ENCODE assay signal across 26 cellular contexts in genomic region chr16:616771-617586, GRCh38. TPM values are rescaled to one million over a fixed set of nuclear protein-coding genes. Genes with fewer than 3 reads are reported as not detected.
DNase-seq lines count a peak whose midpoint lies in the region; ATAC-seq and TF ChIP-seq lines count a peak whose summit lies in the region.
"Had no signal": no experiment of that assay in that cellular context is flagged by ENCODE, and none has a peak within 500 bp of the region (broad histone marks: within the 10 kb centered on the region; RNA-seq: fewer than 3 reads in every experiment).

No MANE protein-coding gene starts in this region.

- no peaks in the 10 kb centered on the region; the same call in 1 of the 2 replicates for H3K36me3 ChIP-seq in H7 (replicated peaks; ENCODE audit: control insufficient read depth, insufficient read depth, low read length)
- H3K36me3 ChIP-seq in WERI-Rb-1 = peaks cover 18% of the 10 kb centered on the region
- peaks cover 0 to 9% of the 10 kb centered on the region in 2 donors for H3K36me3 ChIP-seq in lung (ENCODE audit: control insufficient read depth in 2 of 2, insufficient read depth in 2 of 2, low read length in 2 of 2)
- H3K36me3 ChIP-seq in upper lobe of left lung = peaks cover 0 to 9% (median 1%) of the 10 kb centered on the region in 4 donors
- H3K36me3 ChIP-seq: HAP-1 had no signal

- 70 to 88% methylated on average over 38 of the region's 38 CpGs for WGBS in lung, 2 donors
- 68 to 77% methylated on average over 21 to 29 of the region's 38 CpGs for WGBS in upper lobe of left lung, 2 donors

- H3K4me3 ChIP-seq in H7 (ENCODE audit: insufficient read depth, low read depth, low read length) (no peak overlapping the region), WERI-Rb-1 (ENCODE audit: low read depth, low read length) (no peak overlapping the region), lung (no peak overlapping the region), upper lobe of left lung (peak overlapping the region in 3 of 4 donors; percentile 19 to 38 (median 36))
- H3K4me3 ChIP-seq: BLaER1, body of pancreas, HAP-1, left ventricle myocardium inferior, SK-N-MC had no signal

- DNase-seq in H7 (peak; percentile 56), WERI-Rb-1 (no peak), lung (ENCODE audit: low spot score) (peak; percentile 71), upper lobe of left lung (peak; percentile 81 to 87), NCI-H2227 (lab: John Stamatoyannopoulos, UW; ENCODE audit: unreplicated experiment) (no peak), NCI-H1694 (lab: John Stamatoyannopoulos, UW) (no peak)
- DNase-seq: activated naive CD4-positive, alpha-beta T cell treated with anti-CD3 and anti-CD28 coated beads for 36 hours; body of pancreas; DMS79; erythroblast; immature natural killer cell; Karpas-422; left ventricle myocardium inferior; midbrain; NCI-H1417; NCI-H524 treated with DMSO at 0.1 percent for 48 hours; retina; stimulated activated CD8-positive, alpha-beta memory T cell treated with anti-CD3 and anti-CD28 coated beads, Interleukin-4, amount 100 ng/mL, for 48 hours; stimulated activated naive CD8-positive, alpha-beta T cell treated with anti-CD3 and anti-CD28 coated beads, Interleukin-15, amount 100 ng/mL, for 72 hours; T-helper 1 cell had no signal

- TF ChIP-seq EP300 in upper lobe of left lung (IDR thresholded peaks at IDR 0.05) = peak in 2 of 4 donors; percentile 67 to 74

- H3K4me1 ChIP-seq in lung (ENCODE audit: control insufficient read depth in 2 of 2, insufficient read depth in 2 of 2, low read length in 2 of 2) (peaks cover 0 to 9% of the 10 kb centered on the region in 2 donors), upper lobe of left lung (peaks cover 0 to 31% (median 26%) of the 10 kb centered on the region in 4 donors)
- H3K4me1 ChIP-seq: body of pancreas, HAP-1, left ventricle myocardium inferior had no signal

- ATAC-seq in lung (ENCODE audit: insufficient read depth, low FRiP score) (peak; percentile 73), upper lobe of left lung (ENCODE audit: low FRiP score in 2 of 2) (peak; percentile 80 to 95), HG02938 (IDR thresholded peaks at IDR 0.05; ENCODE audit: unreplicated experiment) (no peak)
- ATAC-seq: body of pancreas; natural killer cell treated with Interleukin-12 subunit alpha and Interleukin-12 subunit beta and Interleukin-15 and Interleukin-18, amount 100 ng/mL, for 72 hours; stimulated activated naive CD8-positive, alpha-beta T cell treated with anti-CD3 and anti-CD28 coated beads, Interleukin-15, amount 100 ng/mL, for 72 hours had no signal

- H3K9me3 ChIP-seq in WERI-Rb-1 (ENCODE audit: severe bottlenecking) (no peaks in the 10 kb centered on the region), lung (ENCODE audit: control insufficient read depth in 2 of 2, insufficient read depth in 1 of 2, low read length in 1 of 2) (peaks cover 0 to 1% of the 10 kb centered on the region in 2 donors), upper lobe of left lung (no peaks in the 10 kb centered on the region)
- H3K9me3 ChIP-seq: body of pancreas, HAP-1, left ventricle myocardium inferior had no signal

- peak overlapping the region; percentile 62 for H3K27ac ChIP-seq in WERI-Rb-1
- peak overlapping the region in 1 of 2 donors; percentile 96 for H3K27ac ChIP-seq in lung (ENCODE audit: low read depth in 1 of 2, low read length in 1 of 2)
- H3K27ac ChIP-seq in upper lobe of left lung = peak overlapping the region; percentile 68 to 94 (median 87)
- H3K27ac ChIP-seq: BLaER1, body of pancreas, left ventricle myocardium inferior, SK-N-MC had no signal

- H3K27me3 ChIP-seq in H7 (ENCODE audit: control insufficient read depth, insufficient read depth, low read length) = no peaks in the 10 kb centered on the region
- no peaks in the 10 kb centered on the region for H3K27me3 ChIP-seq in WERI-Rb-1 (ENCODE audit: insufficient read depth, low read depth, severe bottlenecking)
- no peaks in the 10 kb centered on the region for H3K27me3 ChIP-seq in lung (ENCODE audit: control insufficient read depth, insufficient read depth)
- no peaks in the 10 kb centered on the region for H3K27me3 ChIP-seq in upper lobe of left lung
- H3K27me3 ChIP-seq: BLaER1, body of pancreas had no signal

- TF ChIP-seq POLR2A in upper lobe of left lung (IDR thresholded peaks at IDR 0.05) = peak in 2 of 4 donors; percentile 68 to 70

- TF ChIP-seq CTCF in WERI-Rb-1 (IDR thresholded peaks at IDR 0.05; ENCODE audit: low read depth, low read length) (no peak), lung (IDR thresholded peaks at IDR 0.05; ENCODE audit: control extremely low read depth, extremely low read depth) (no peak), upper lobe of left lung (IDR thresholded peaks at IDR 0.05) (no peak)

RNA-seq across cellular contexts. Expression of gene WFIKKN1, which starts 13.8 kb away (rescaled TPM):
- 4.5 and 5.5 TPM in 2 replicates for total RNA-seq in H7 (2014; rRNA removed; shearing (Covaris generic))
- 1 to 10 TPM in 1 of 2 donors, under 1 TPM in 1; 0.31 to 2.5 TPM for total RNA-seq in lung
- under 1 TPM; 0.44 to 0.79 TPM for polyA plus RNA-seq in lung
- 10 to 100 TPM in 1 of 6 donors, 1 to 10 TPM in 5; 1.7 to 16.8 (median 5.8) TPM for total RNA-seq in upper lobe of left lung
- polyA plus RNA-seq: AG04450 had no signal

RNA-seq across cellular contexts. Expression of gene METTL26, which starts 19.1 kb away (rescaled TPM):
- 129 and 135 TPM in 2 replicates for total RNA-seq in H7 (2014; rRNA removed; shearing (Covaris generic))
- total RNA-seq in lung (10 to 100 TPM; 36.1 to 89.8 TPM), upper lobe of left lung (100 to 1,000 TPM in 4 of 6 donors, 10 to 100 TPM in 2; 69.5 to 210 (median 111) TPM)
- 100 to 1,000 TPM; 138 to 200 TPM for polyA plus RNA-seq in lung

RNA-seq across cellular contexts. Expression of gene MCRIP2, which starts 24.6 kb away (rescaled TPM):
- 71.5 and 83.1 TPM in 2 replicates for total RNA-seq in H7 (2014; rRNA removed; shearing (Covaris generic))
- total RNA-seq in lung (10 to 100 TPM in 1 of 2 donors, 1 to 10 TPM in 1; 9.1 to 61.6 TPM), upper lobe of left lung (10 to 100 TPM; 34.9 to 85.7 (median 53.3) TPM)
- polyA plus RNA-seq in lung = 100 to 1,000 TPM in 1 of 2 donors, 10 to 100 TPM in 1; 45.0 to 109 TPM

RNA-seq across cellular contexts. Expression of gene RAB40C, which starts 27.1 kb away (rescaled TPM):
- total RNA-seq in H7 (2014; rRNA removed; shearing (Covaris generic)) = 26.3 and 26.4 TPM in 2 replicates
- total RNA-seq in lung = 10 to 100 TPM; 25.1 to 58.9 TPM
- polyA plus RNA-seq in lung = 10 to 100 TPM; 34.0 to 53.8 TPM
- total RNA-seq in upper lobe of left lung = 100 to 1,000 TPM in 1 of 6 donors, 10 to 100 TPM in 5; 40.5 to 101 (median 61.5) TPM

RNA-seq across cellular contexts. Expression of gene WDR90, which starts 32.2 kb away (rescaled TPM):
- 35.3 and 38.3 TPM in 2 replicates for total RNA-seq in H7 (2014; rRNA removed; shearing (Covaris generic))
- 10 to 100 TPM; 22.4 to 74.2 TPM for total RNA-seq in lung
- polyA plus RNA-seq in lung = 10 to 100 TPM; 18.6 to 33.4 TPM
- total RNA-seq in upper lobe of left lung = 100 to 1,000 TPM in 1 of 6 donors, 10 to 100 TPM in 5; 18.8 to 174 (median 34.1) TPM

Comparison
In these comparisons a context has a peak if more than half of its experiments do, and no peak if none do; other contexts are left out.
1. DNase-seq: peak in H7 (single experiment), lung (single experiment) and upper lobe of left lung (2 of 2); none in WERI-Rb-1 (single experiment), NCI-H2227 (single experiment) and NCI-H1694 (single experiment).
2. H3K4me3 ChIP-seq: peak in upper lobe of left lung (3 of 4); none in H7 (single experiment), WERI-Rb-1 (single experiment) and lung (single experiment).